ENCODE assay signal across 20 cellular contexts in genomic region chr17:22570144-22570845, GRCh38.
"Had no signal": no experiment of that assay in that cellular context is flagged by ENCODE, and none has a peak within 500 bp of the region (broad histone marks: within the 10 kb centered on the region; RNA-seq: fewer than 3 reads in every experiment).

No MANE protein-coding gene starts in this region.

- H3K27ac ChIP-seq: HL-60, SJSA1, SK-N-MC had no signal

- H3K4me1 ChIP-seq: SJSA1 had no signal

- H3K27me3 ChIP-seq: SJSA1 had no signal

- DNase-seq: KBM-7, MV-4-11, NCI-H1048, NCI-H1105, NCI-H1417, NCI-H1436 treated with DMSO at 0.1 percent for 48 hours, NCI-H1694, NCI-H187 treated with DMSO at 0.1 percent for 48 hours, NCI-H2029 treated with DMSO at 0.1 percent for 48 hours, NCI-H2171 treated with DMSO at 0.1 percent for 48 hours, NCI-H345, NCI-H446 treated with DMSO at 0.1 percent for 48 hours, NCI-H510A treated with DMSO at 0.1 percent for 48 hours, NCI-H526, Right ventricle myocardium superior, RPMI8226, SIG-M5 had no signal

- H3K36me3 ChIP-seq: SJSA1 had no signal

- H3K9me3 ChIP-seq: SJSA1 had no signal

- H3K4me3 ChIP-seq: SJSA1, SK-N-MC had no signal
